8 cellular contexts compared by ENCODE assay signal in genomic region chr2:220687231-220687843, GRCh38.
DNase-seq lines count a peak whose midpoint lies in the region; ATAC-seq and TF ChIP-seq lines count a peak whose summit lies in the region.

No MANE protein-coding gene starts in this region.

- WGBS in gastroesophageal sphincter (ENCODE audit: low coverage in 1 of 2), 2 donors, result 45 to 48% methylated on average over 14 of the region's 15 CpGs
- 51 to 52% methylated on average over 15 of the region's 15 CpGs for WGBS in thyroid gland, 2 donors

- POLR2A ChIA-PET in CD4-positive, alpha-beta T cell (lab: Charles Lee), result no interaction called here
- POLR2A ChIA-PET in Panc1 (lab: Charles Lee), result no interaction called here

- H3K36me3 ChIP-seq in Panc1 (ENCODE audit: control insufficient read depth, insufficient read depth, low read length) (no peaks in the 10 kb centered on the region), gastroesophageal sphincter (no peaks in the 10 kb centered on the region), osteoblast (ENCODE audit: insufficient read depth, low read length) (no peaks in the 10 kb centered on the region), thyroid gland (no peaks in the 10 kb centered on the region)

- H3K9me3 Mint-ChIP-seq in CD4-positive, alpha-beta T cell, result no peaks in the 10 kb centered on the region

- H3K27me3 ChIP-seq in CD4-positive, alpha-beta T cell (ENCODE audit: control insufficient read depth, insufficient read depth, low read length), result no peaks in the 10 kb centered on the region
- no peaks in the 10 kb centered on the region for H3K27me3 ChIP-seq in Panc1 (ENCODE audit: control insufficient read depth, insufficient read depth, low read length)
- peaks cover 3% of the 10 kb centered on the region for H3K27me3 ChIP-seq in gastroesophageal sphincter
- no peaks in the 10 kb centered on the region for H3K27me3 ChIP-seq in osteoblast (ENCODE audit: insufficient read depth, low read length)
- no peaks in the 10 kb centered on the region for H3K27me3 ChIP-seq in thyroid gland

- H3K27me3 Mint-ChIP-seq in CD4-positive, alpha-beta T cell, result peaks cover 36% of the 10 kb centered on the region

- H3K4me2 ChIP-seq in osteoblast (ENCODE audit: insufficient read depth, low read length), result no peak overlapping the region

- no peak for TF ChIP-seq EP300 in gastroesophageal sphincter (IDR thresholded peaks at IDR 0.05)

- ATAC-seq in CD4-positive, alpha-beta T cell (ENCODE audit: poor library complexity), result peak; percentile 89
- ATAC-seq in GM19324 (IDR thresholded peaks at IDR 0.05; ENCODE audit: low FRiP score, unreplicated experiment) (peak; percentile 78), HG03439 (IDR thresholded peaks at IDR 0.05; ENCODE audit: unreplicated experiment) (peak; percentile 94), Panc1 (peak; percentile 79), gastroesophageal sphincter (peak; percentile 66)

- H3K36me3 Mint-ChIP-seq in CD4-positive, alpha-beta T cell (ENCODE audit: low read depth), result no peaks in the 10 kb centered on the region

- no peak overlapping the region for H3K27ac ChIP-seq in CD4-positive, alpha-beta T cell (ENCODE audit: low read depth, low read length)
- H3K27ac ChIP-seq in Panc1 (ENCODE audit: low read length) (no peak overlapping the region), gastroesophageal sphincter (no peak overlapping the region), osteoblast (ENCODE audit: low read depth, low read length) (no peak overlapping the region), thyroid gland (no peak overlapping the region)

- H3K79me2 ChIP-seq in osteoblast (ENCODE audit: insufficient read depth, low read length), result no peaks in the 10 kb centered on the region

- TF ChIP-seq CTCF in CD4-positive, alpha-beta T cell (IDR thresholded peaks at IDR 0.05), result peak; percentile 89
- peak; percentile 80 for TF ChIP-seq CTCF in Panc1 (IDR thresholded peaks at IDR 0.05)
- TF ChIP-seq CTCF in gastroesophageal sphincter (IDR thresholded peaks at IDR 0.05), result peak; percentile 72 to 86 (median 82)
- peak; percentile 77 for TF ChIP-seq CTCF in osteoblast (IDR thresholded peaks at IDR 0.05; ENCODE audit: extremely low read depth, low read depth, low read length)
- peak; percentile 68 to 88 (median 82) for TF ChIP-seq CTCF in thyroid gland (IDR thresholded peaks at IDR 0.05)

- intact Hi-C loops in CD4-positive, alpha-beta T cell (cut with DNase I, micrococcal nuclease), result loop anchor here (1.0 to 5.0 kb wide), 2 partner anchors 830 to 886 kb away; no protein-coding TSS in a partner anchor
- intact Hi-C loops in Panc1 (cut with micrococcal nuclease; ENCODE audit: unreplicated experiment) (loop anchor here (2.0 to 10.0 kb wide), 2 partner anchors 885 to 1287 kb away; partner anchors contain the start of gene EPHA4), thyroid gland (cut with DNase I) (no loop called here)

- no TSS peak for BruUV-seq in Panc1 (replicated peaks; lab: Mats Ljungman, UMichigan)

- H3K4me3 ChIP-seq in Panc1 (ENCODE audit: low read depth in 2 of 2, low read length in 2 of 2) (no peak overlapping the region), gastroesophageal sphincter (no peak overlapping the region), osteoblast (ENCODE audit: insufficient read depth, low read length) (no peak overlapping the region), thyroid gland (replicated peaks in 1 of 3) (no peak overlapping the region)

- no peaks in the 10 kb centered on the region for H3K4me1 Mint-ChIP-seq in CD4-positive, alpha-beta T cell (ENCODE audit: low read depth)

- in situ Hi-C loops in Panc1 (cut with HindIII; ENCODE audit: low pct_unique_long_range_greater_than_20kb, low sequenced_read_pairs), result no loop called here

- CTCF ChIA-PET in CD4-positive, alpha-beta T cell (lab: Charles Lee), result interaction anchor here (0.9 kb wide), 1 partner anchor 886 kb away, joined by 3 read pairs; no protein-coding TSS in a partner anchor
- CTCF ChIA-PET in Panc1 (lab: Charles Lee), result no interaction called here

- H3K27ac Mint-ChIP-seq in CD4-positive, alpha-beta T cell, result no peak overlapping the region

- H3K4me1 ChIP-seq in Panc1 (ENCODE audit: control insufficient read depth, insufficient read depth, low read length), result no peaks in the 10 kb centered on the region
- H3K4me1 ChIP-seq in gastroesophageal sphincter, result peaks cover 0 to 5% (median 0%) of the 10 kb centered on the region in 3 donors
- no peaks in the 10 kb centered on the region for H3K4me1 ChIP-seq in osteoblast (ENCODE audit: insufficient read depth, low read length)
- H3K4me1 ChIP-seq in thyroid gland, result peaks cover 0 to 3% of the 10 kb centered on the region in 2 donors

- H2AFZ ChIP-seq in osteoblast (ENCODE audit: low read length), result no peak overlapping the region

- DNase-seq in CD4-positive, alpha-beta T cell, result peak; percentile 28 to 64 (median 45)
- peak; percentile 20 for DNase-seq in Panc1 (ENCODE audit: low read depth, low spot score)
- peak; percentile 36 for DNase-seq in activated T-helper 9 cell treated with anti-CD3 and anti-CD28 coated beads, Interleukin-2, amount 50 U/mL, for 16 hours (ENCODE audit: low read depth)
- DNase-seq in osteoblast (ENCODE audit: insufficient read length, low spot score, missing footprints), result peak; percentile 69
- DNase-seq in thyroid gland, result peak; percentile 76 to 78

- no peaks in the 10 kb centered on the region for H3K9me3 ChIP-seq in CD4-positive, alpha-beta T cell (ENCODE audit: control insufficient read depth, low read length)
- H3K9me3 ChIP-seq in Panc1 (ENCODE audit: control insufficient read depth, insufficient read depth, low read depth, low read length) (no peaks in the 10 kb centered on the region), gastroesophageal sphincter (no peaks in the 10 kb centered on the region), osteoblast (ENCODE audit: low read depth, low read length) (no peaks in the 10 kb centered on the region), thyroid gland (no peaks in the 10 kb centered on the region)

- TF ChIP-seq POLR2A in gastroesophageal sphincter (IDR thresholded peaks at IDR 0.05), result no peak
- no peak for TF ChIP-seq POLR2A in thyroid gland (IDR thresholded peaks at IDR 0.05)

- no peak overlapping the region for H3K4me3 Mint-ChIP-seq in CD4-positive, alpha-beta T cell

- no peaks in the 10 kb centered on the region for H4K20me1 ChIP-seq in osteoblast (ENCODE audit: insufficient read depth, low read length)

Comparison
In these comparisons a context has a peak if more than half of its experiments do, and no peak if none do; other contexts are left out.
1. DNase-seq: peak in every context shown above with its lines; median percentile 77 in thyroid gland; 69 in osteoblast; 45 in CD4-positive, alpha-beta T cell; 36 in activated T-helper 9 cell treated with anti-CD3 and anti-CD28 coated beads, Interleukin-2, amount 50 U/mL, for 16 hours; 20 in Panc1.